ENCODE assay signal across 8 cellular contexts in the genomic region with DNA sequence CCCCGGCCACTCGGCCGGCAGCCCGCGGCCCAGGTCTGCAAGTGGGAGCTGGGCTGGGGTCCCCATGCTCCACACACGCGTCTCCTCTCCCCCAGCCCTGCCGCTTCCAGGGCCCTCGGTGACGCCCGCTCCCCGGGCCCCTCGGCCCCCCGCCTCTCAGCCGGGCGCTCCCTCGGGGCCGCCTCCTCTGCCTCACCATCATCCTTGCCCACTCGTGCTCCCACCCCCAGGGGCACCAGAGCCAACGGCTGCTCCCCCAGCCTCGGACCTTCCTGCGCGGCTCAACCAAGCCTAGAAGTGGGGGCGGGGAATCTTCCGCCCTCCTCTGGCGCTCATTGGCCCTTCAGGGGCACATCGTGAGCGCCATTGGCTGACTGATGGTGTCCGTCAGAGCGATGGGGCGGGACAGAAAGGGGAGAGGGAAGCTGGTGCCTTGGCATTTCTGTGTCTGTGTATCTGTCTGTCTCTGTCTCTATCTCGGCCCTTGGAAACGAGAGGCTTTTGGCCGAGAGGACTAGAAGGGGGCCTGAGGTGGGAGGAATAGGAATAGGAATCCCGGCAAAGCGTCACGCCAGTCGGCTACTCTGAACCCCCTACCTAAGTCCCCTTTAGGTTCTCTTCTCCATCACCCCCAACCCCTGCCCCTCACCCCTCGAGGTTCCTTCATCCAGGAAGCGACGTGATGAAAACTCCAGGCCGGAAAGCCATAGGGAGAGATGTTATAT.
DNase-seq lines count a peak whose midpoint lies in the region; ATAC-seq and TF ChIP-seq lines count a peak whose summit lies in the region.

No MANE protein-coding gene starts in this region.

- peaks cover 5% of the 10 kb centered on the region for H3K9me3 Mint-ChIP-seq in WTC11

- peak overlapping the region; percentile 100 for H3K4me3 Mint-ChIP-seq in WTC11

- H3K9me3 ChIP-seq in spleen = no peaks in the 10 kb centered on the region

- peak; percentile 96 for ATAC-seq in HG03175 (IDR thresholded peaks at IDR 0.05; ENCODE audit: unreplicated experiment)
- peak; percentile 99 for ATAC-seq in WTC11

- CTCF ChIA-PET in WTC11 (lab: Charles Lee) = no interaction called here

- POLR2A ChIA-PET in WTC11 (lab: Charles Lee) = no interaction called here

- TF ChIP-seq POLR2A in GM18951 (IDR thresholded peaks at IDR 0.05; ENCODE audit: extremely low read depth, insufficient read depth, insufficient read length) = peak; percentile 72
- peak in 1 of 3 donors; percentile 39 for TF ChIP-seq POLR2A in spleen (IDR thresholded peaks at IDR 0.05)

- no peaks in the 10 kb centered on the region for H3K36me3 Mint-ChIP-seq in WTC11

- H3K27ac ChIP-seq in caudate nucleus (ENCODE audit: low read depth, low read length) (no peak overlapping the region), spleen (peak overlapping the region; percentile 77 to 92 (median 87))

- H3K4me3 ChIP-seq in spleen = peak overlapping the region; percentile 75 to 98 (median 90)

- in situ Hi-C loops in GM18951 (cut with MboI; ENCODE audit: low sequenced_read_pairs, unreplicated experiment) = no loop called here

- peaks cover 4% of the 10 kb centered on the region; the same call in 1 of the 2 replicates for H3K27me3 Mint-ChIP-seq in WTC11 (ENCODE audit: low read depth)

- TF ChIP-seq CTCF in WTC11 (IDR thresholded peaks at IDR 0.05) (no peak), spleen (IDR thresholded peaks at IDR 0.05 in 8 of 11, conservative IDR thresholded peaks at IDR 0.05 in 3 of 11) (peak in 2 of 11 experiments; percentile 22 to 24)

- DNase-seq in AG08396 (ENCODE audit: low spot score) (peak; percentile 83), NCI-H2227 treated with DMSO at 0.1 percent for 48 hours (lab: John Stamatoyannopoulos, UW) (peak; percentile 88), WTC11 (ENCODE audit: low spot score) (peak; percentile 94), caudate nucleus (lab: John Stamatoyannopoulos, UW) (peak; percentile 38 to 95 (median 87)), inferior parietal cortex (ENCODE audit: extremely low spot score) (peak; percentile 93), spleen (peak; percentile 96)

- WGBS in spleen, 5 donors = 0 to 1% (median 1%) methylated on average over 20 to 42 of the region's 42 CpGs

- H3K4me1 Mint-ChIP-seq in WTC11 = peaks cover 7% of the 10 kb centered on the region

- intact Hi-C loops in spleen (cut with DNase I; ENCODE audit: low total_unique reads) = no loop called here

- 0 out of 2 replicates have a peak overlapping the region, but pooled peaks have one; percentile 91 for H3K27ac Mint-ChIP-seq in WTC11

- peaks cover 7 to 53% (median 34%) of the 10 kb centered on the region in 6 donors for H3K4me1 ChIP-seq in spleen

- no peaks in the 10 kb centered on the region for H3K36me3 ChIP-seq in spleen

- no peaks in the 10 kb centered on the region for H3K27me3 ChIP-seq in spleen (replicated peaks in 1 of 7)

TF ChIP-seq in WTC11, 78 proteins besides CTCF, POLR2A, EP300 and RAD21 (continues in another document):
- no peak for TF ChIP-seq ARID4B (CRISPR knock-in tag; IDR thresholded peaks at IDR 0.05; ENCODE audit: borderline replicate concordance)
- TF ChIP-seq CREB1 (CRISPR knock-in tag; IDR thresholded peaks at IDR 0.05) = no peak
- no peak for TF ChIP-seq PRDM15 (CRISPR knock-in tag; IDR thresholded peaks at IDR 0.05)
- peak; percentile 58; the same call in 1 of the 2 replicates for TF ChIP-seq TEAD1 (CRISPR knock-in tag; IDR thresholded peaks at IDR 0.05)
- no peak for TF ChIP-seq ZNF263 (CRISPR knock-in tag; IDR thresholded peaks at IDR 0.05; ENCODE audit: low read depth)
- TF ChIP-seq ETV6 (CRISPR knock-in tag; IDR thresholded peaks at IDR 0.05) = no peak
- TF ChIP-seq CREM (CRISPR knock-in tag; IDR thresholded peaks at IDR 0.05) = no peak
- TF ChIP-seq, protein P1, sequence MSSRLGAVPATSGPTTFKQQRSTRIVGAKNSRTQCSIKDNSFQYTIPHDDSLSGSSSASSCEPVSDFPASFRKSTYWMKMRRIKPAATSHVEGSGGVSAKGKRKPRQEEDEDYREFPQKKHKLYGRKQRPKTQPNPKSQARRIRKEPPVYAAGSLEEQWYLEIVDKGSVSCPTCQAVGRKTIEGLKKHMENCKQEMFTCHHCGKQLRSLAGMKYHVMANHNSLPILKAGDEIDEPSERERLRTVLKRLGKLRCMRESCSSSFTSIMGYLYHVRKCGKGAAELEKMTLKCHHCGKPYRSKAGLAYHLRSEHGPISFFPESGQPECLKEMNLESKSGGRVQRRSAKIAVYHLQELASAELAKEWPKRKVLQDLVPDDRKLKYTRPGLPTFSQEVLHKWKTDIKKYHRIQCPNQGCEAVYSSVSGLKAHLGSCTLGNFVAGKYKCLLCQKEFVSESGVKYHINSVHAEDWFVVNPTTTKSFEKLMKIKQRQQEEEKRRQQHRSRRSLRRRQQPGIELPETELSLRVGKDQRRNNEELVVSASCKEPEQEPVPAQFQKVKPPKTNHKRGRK (CRISPR knock-in tag; IDR thresholded peaks at IDR 0.05; ENCODE audit: borderline replicate concordance) = no peak
- peak; percentile 49; the same call in 1 of the 2 replicates for TF ChIP-seq JUN (CRISPR knock-in tag; IDR thresholded peaks at IDR 0.05)
- 0 out of 2 replicates have a peak, but pooled peaks have one; percentile 27 for TF ChIP-seq CBFB (CRISPR knock-in tag; IDR thresholded peaks at IDR 0.05; ENCODE audit: low read depth)
- no peak for TF ChIP-seq ATF1 (CRISPR knock-in tag; IDR thresholded peaks at IDR 0.05)
- TF ChIP-seq EMX1 (CRISPR knock-in tag; IDR thresholded peaks at IDR 0.05) = no peak
- TF ChIP-seq SMAD4 (CRISPR knock-in tag; IDR thresholded peaks at IDR 0.05) = no peak
- 0 out of 2 replicates have a peak, but pooled peaks have one; percentile 13 for TF ChIP-seq FOXP1 (CRISPR knock-in tag; IDR thresholded peaks at IDR 0.05; ENCODE audit: borderline replicate concordance)
